9 cellular contexts compared by ENCODE assay signal in the genomic region with DNA sequence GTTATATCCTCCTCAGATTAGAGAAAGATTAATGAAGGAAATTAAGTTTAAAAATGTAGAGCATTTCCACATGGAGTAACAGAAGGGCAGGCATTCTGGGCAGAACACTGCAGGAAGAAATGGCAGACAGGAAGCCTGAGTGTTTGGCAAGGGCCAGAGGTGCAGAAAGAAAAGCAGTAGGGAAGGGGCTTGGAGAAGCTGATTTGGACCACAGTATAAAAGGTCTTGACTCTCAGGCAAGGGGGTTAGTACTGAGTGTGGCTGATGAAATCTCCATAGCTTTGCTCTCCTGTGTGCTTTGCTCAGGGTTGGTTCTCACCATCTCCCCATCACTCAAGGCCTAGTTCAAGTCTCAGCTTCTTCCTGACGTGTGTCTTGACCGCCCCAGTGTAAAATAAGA.
A peak's percentile ranks its signal among the peaks of the same experiment; 100 is the strongest.
DNase-seq lines count a peak whose midpoint lies in the region; ATAC-seq and TF ChIP-seq lines count a peak whose summit lies in the region.
"Had no signal": no experiment of that assay in that cellular context is flagged by ENCODE, and none has a peak within 500 bp of the region (broad histone marks: within the 10 kb centered on the region; RNA-seq: fewer than 3 reads in every experiment).

No MANE protein-coding gene starts in this region.

- no peaks in the 10 kb centered on the region for H3K27me3 ChIP-seq in fibroblast of lung (ENCODE audit: control insufficient read depth, insufficient read depth, low read length)

- H3K27me3 Mint-ChIP-seq in activated CD4-positive, alpha-beta T cell treated with anti-CD3 and anti-CD28 coated beads, Interleukin-2, amount 10 ng/mL, durations not matched to agents 24 days and 14 days: no peaks in the 10 kb centered on the region
- no peaks in the 10 kb centered on the region for H3K27me3 Mint-ChIP-seq in WTC11 (ENCODE audit: low read depth)
- no peaks in the 10 kb centered on the region for H3K27me3 Mint-ChIP-seq in stimulated activated naive B cell treated with anti-CD40 and anti-IgM and Interleukin-4, amounts not matched to agents 10 μg/mL and 1 μg/mL and 100 μg/mL, for 72 hours

- peak overlapping the region; percentile 84 for H3K27ac Mint-ChIP-seq in activated CD4-positive, alpha-beta T cell treated with anti-CD3 and anti-CD28 coated beads, Interleukin-2, amount 10 ng/mL, durations not matched to agents 24 days and 14 days
- H3K27ac Mint-ChIP-seq in WTC11: peak overlapping the region; percentile 68
- H3K27ac Mint-ChIP-seq in stimulated activated naive B cell treated with anti-CD40 and anti-IgM and Interleukin-4, amounts not matched to agents 10 μg/mL and 1 μg/mL and 100 μg/mL, for 72 hours: peak overlapping the region; percentile 80

- H3K9me3 ChIP-seq in fibroblast of lung (ENCODE audit: control insufficient read depth, insufficient read depth, low read depth, low read length): no peaks in the 10 kb centered on the region

- H2AFZ ChIP-seq in fibroblast of lung (ENCODE audit: low read length): no peak overlapping the region

- peaks cover 42% of the 10 kb centered on the region for H3K79me2 ChIP-seq in fibroblast of lung (ENCODE audit: control insufficient read depth, insufficient read depth, low read length)

- no peak overlapping the region for H3K9ac ChIP-seq in fibroblast of lung (ENCODE audit: insufficient read depth, low read length)

- no peak overlapping the region for H3K4me3 ChIP-seq in fibroblast of lung (replicated peaks in 1 of 4; ENCODE audit: control extremely low read depth in 1 of 4, insufficient read depth in 1 of 4, low read depth in 3 of 4, low read length in 4 of 4)

- peaks cover 2% of the 10 kb centered on the region for H3K36me3 ChIP-seq in fibroblast of lung (ENCODE audit: control insufficient read depth, insufficient read depth, low read length)

- H3K9me3 Mint-ChIP-seq in activated CD4-positive, alpha-beta T cell treated with anti-CD3 and anti-CD28 coated beads, Interleukin-2, amount 10 ng/mL, durations not matched to agents 24 days and 14 days: no peaks in the 10 kb centered on the region
- no peaks in the 10 kb centered on the region for H3K9me3 Mint-ChIP-seq in WTC11
- H3K9me3 Mint-ChIP-seq in stimulated activated naive B cell treated with anti-CD40 and anti-IgM and Interleukin-4, amounts not matched to agents 10 μg/mL and 1 μg/mL and 100 μg/mL, for 72 hours: no peaks in the 10 kb centered on the region

- peak overlapping the region; percentile 84 for H3K27ac ChIP-seq in fibroblast of lung (ENCODE audit: insufficient read depth, low read length)

- no peak overlapping the region for H3K4me2 ChIP-seq in fibroblast of lung (ENCODE audit: extremely low read depth, insufficient read depth, low read length)

- TF ChIP-seq CTCF in WTC11 (IDR thresholded peaks at IDR 0.05): no peak
- no peak for TF ChIP-seq CTCF in fibroblast of lung (conservative IDR thresholded peaks at IDR 0.05 in 1 of 2, IDR thresholded peaks at IDR 0.05 in 1 of 2; ENCODE audit: low read depth in 1 of 2, low read length in 2 of 2)

- peaks cover 35% of the 10 kb centered on the region for H3K4me1 ChIP-seq in fibroblast of lung (ENCODE audit: control insufficient read depth, extremely low read depth, insufficient read depth, low read length)

- CTCF ChIA-PET in WTC11 (lab: Charles Lee): interaction anchor here (1.2 to 4.0 kb wide), 3 partner anchors 10 to 274 kb away, joined by 3 to 24 read pairs (median 7); no protein-coding TSS in a partner anchor

- peak; percentile 18; the same call in 1 of the 2 replicates for ATAC-seq in WTC11
- ATAC-seq in stimulated activated naive B cell treated with anti-CD40 and anti-IgM and Interleukin-4, amounts not matched to agents 10 μg/mL and 1 μg/mL and 100 μg/mL, for 72 hours (replicated peaks): no peak
- ATAC-seq in HG02938 (IDR thresholded peaks at IDR 0.05; ENCODE audit: unreplicated experiment): no peak
- no peak for ATAC-seq in HG03460 (IDR thresholded peaks at IDR 0.05; ENCODE audit: unreplicated experiment)

- peaks cover 50% of the 10 kb centered on the region for H3K4me1 Mint-ChIP-seq in activated CD4-positive, alpha-beta T cell treated with anti-CD3 and anti-CD28 coated beads, Interleukin-2, amount 10 ng/mL, durations not matched to agents 24 days and 14 days
- peaks cover 53% of the 10 kb centered on the region for H3K4me1 Mint-ChIP-seq in WTC11
- peaks cover 35 to 45% of the 10 kb centered on the region in 2 donors for H3K4me1 Mint-ChIP-seq in stimulated activated naive B cell treated with anti-CD40 and anti-IgM and Interleukin-4, amounts not matched to agents 10 μg/mL and 1 μg/mL and 100 μg/mL, for 72 hours

- peak overlapping the region; percentile 24 for H3K4me3 Mint-ChIP-seq in activated CD4-positive, alpha-beta T cell treated with anti-CD3 and anti-CD28 coated beads, Interleukin-2, amount 10 ng/mL, durations not matched to agents 24 days and 14 days
- no peak overlapping the region for H3K4me3 Mint-ChIP-seq in WTC11
- H3K4me3 Mint-ChIP-seq in stimulated activated naive B cell treated with anti-CD40 and anti-IgM and Interleukin-4, amounts not matched to agents 10 μg/mL and 1 μg/mL and 100 μg/mL, for 72 hours: peak overlapping the region in 1 of 2 donors; percentile 2

- intact Hi-C loops in activated CD4-positive, alpha-beta T cell treated with anti-CD3 and anti-CD28 coated beads, Interleukin-2, amount 10 ng/mL, durations not matched to agents 24 days and 14 days (cut with micrococcal nuclease): loop anchor here (5.0 kb wide), 1 partner anchor 159 kb away; no protein-coding TSS in a partner anchor

- peaks cover 41% of the 10 kb centered on the region for H3K36me3 Mint-ChIP-seq in activated CD4-positive, alpha-beta T cell treated with anti-CD3 and anti-CD28 coated beads, Interleukin-2, amount 10 ng/mL, durations not matched to agents 24 days and 14 days (ENCODE audit: low read depth)
- H3K36me3 Mint-ChIP-seq in WTC11: peaks cover 8% of the 10 kb centered on the region; the same call in 1 of the 2 replicates
- H3K36me3 Mint-ChIP-seq in stimulated activated naive B cell treated with anti-CD40 and anti-IgM and Interleukin-4, amounts not matched to agents 10 μg/mL and 1 μg/mL and 100 μg/mL, for 72 hours: peaks cover 20 to 34% of the 10 kb centered on the region in 2 donors

- no peaks in the 10 kb centered on the region for H4K20me1 ChIP-seq in fibroblast of lung (ENCODE audit: control insufficient read depth, extremely low read depth, insufficient read depth, low read length)

- POLR2A ChIA-PET in WTC11 (lab: Charles Lee): interaction anchor here (0.6 kb wide), 1 partner anchor 136 kb away, joined by 4 read pairs; no protein-coding TSS in a partner anchor

- no peak for DNase-seq in activated CD4-positive, alpha-beta T cell treated with anti-CD3 and anti-CD28 coated beads, Interleukin-2, amount 10 ng/mL, durations not matched to agents 24 days and 14 days
- DNase-seq in activated CD4-positive, alpha-beta T cell treated with anti-CD3 and anti-CD28 coated beads, Interleukin-2, amount 50 U/mL, for 4 hours: no peak
- DNase-seq in WTC11 (ENCODE audit: low spot score) (no peak), fibroblast of lung (ENCODE audit: low read depth in 2 of 2) (no peak), iPS-NIHi11 (ENCODE audit: low spot score) (no peak)
- DNase-seq in stimulated activated naive B cell treated with anti-CD40 and anti-IgM and Interleukin-4, amounts not matched to agents 10 μg/mL and 1 μg/mL and 100 μg/mL, for 72 hours: no peak
- DNase-seq: ACHN had no signal

TF ChIP-seq in WTC11, 78 proteins besides CTCF, POLR2A, EP300 and RAD21:
- TF ChIP-seq SMAD4 (CRISPR knock-in tag; IDR thresholded peaks at IDR 0.05) (no peak), ZNF423 (CRISPR knock-in tag; IDR thresholded peaks at IDR 0.05) (no peak), NFYB (CRISPR knock-in tag; conservative IDR thresholded peaks at IDR 0.05; ENCODE audit: low read depth) (no peak), NFATC4 (CRISPR knock-in tag; IDR thresholded peaks at IDR 0.05) (no peak), ZNF671 (CRISPR knock-in tag; IDR thresholded peaks at IDR 0.05) (no peak)
- TF ChIP-seq, protein P1, sequence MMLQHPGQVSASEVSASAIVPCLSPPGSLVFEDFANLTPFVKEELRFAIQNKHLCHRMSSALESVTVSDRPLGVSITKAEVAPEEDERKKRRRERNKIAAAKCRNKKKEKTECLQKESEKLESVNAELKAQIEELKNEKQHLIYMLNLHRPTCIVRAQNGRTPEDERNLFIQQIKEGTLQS (CRISPR knock-in tag; conservative IDR thresholded peaks at IDR 0.05): no peak
